ENCODE assay signal across 1 cellular context in the genomic region with DNA sequence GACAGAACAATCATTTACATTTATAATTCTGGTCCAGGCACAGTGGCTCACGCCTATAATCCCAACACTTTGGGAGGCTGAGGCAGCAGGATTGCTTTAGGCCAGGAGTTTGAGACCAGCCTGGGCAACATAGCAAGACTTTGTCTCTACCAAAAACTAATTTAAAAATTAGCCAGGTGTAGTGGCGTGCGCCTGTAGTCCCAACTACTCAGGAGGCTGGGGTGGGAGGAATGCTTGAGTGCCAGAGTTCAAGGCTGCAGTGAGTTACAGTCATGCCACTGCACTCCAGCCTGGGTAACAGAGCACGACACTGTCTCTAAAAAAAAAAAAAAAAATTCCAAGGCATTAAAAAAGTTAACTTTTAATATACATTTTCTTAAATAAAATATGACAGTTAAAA.
TF ChIP-seq lines count a peak whose summit lies in the region.

No MANE protein-coding gene starts in this region.

TF ChIP-seq in HepG2, 621 proteins besides CTCF, POLR2A, EP300 and RAD21 (continued from another document and continues in another):
- TF ChIP-seq ISL2 (CRISPR knock-in tag; IDR thresholded peaks at IDR 0.05) (0 out of 2 replicates have a peak, but pooled peaks have one; percentile 30), SMARCC2 (IDR thresholded peaks at IDR 0.05) (no peak), E2F2 (CRISPR knock-in tag; IDR thresholded peaks at IDR 0.05; ENCODE audit: borderline replicate concordance) (no peak), CREB1 (IDR thresholded peaks at IDR 0.05) (no peak), CREB1 (CRISPR knock-in tag; IDR thresholded peaks at IDR 0.05) (no peak), NFIC (IDR thresholded peaks at IDR 0.05; ENCODE audit: low read length) (no peak; the same call in 1 of the 2 replicates), ZNF646 (CRISPR knock-in tag; IDR thresholded peaks at IDR 0.05) (no peak), ZNF766 (CRISPR knock-in tag; IDR thresholded peaks at IDR 0.05; ENCODE audit: borderline replicate concordance) (no peak), PRMT3 (CRISPR knock-in tag; IDR thresholded peaks at IDR 0.05; ENCODE audit: borderline replicate concordance, low read depth) (no peak), ZSCAN30 (CRISPR knock-in tag; IDR thresholded peaks at IDR 0.05) (no peak), HIVEP1 (CRISPR knock-in tag; IDR thresholded peaks at IDR 0.05) (no peak), MEF2D (CRISPR knock-in tag; IDR thresholded peaks at IDR 0.05) (no peak), ZNF460 (CRISPR knock-in tag; IDR thresholded peaks at IDR 0.05; ENCODE audit: borderline replicate concordance) (no peak; the same call in 1 of the 2 replicates), ZNF235 (CRISPR knock-in tag; IDR thresholded peaks at IDR 0.05; ENCODE audit: borderline replicate concordance) (no peak), ZSCAN31 (CRISPR knock-in tag; IDR thresholded peaks at IDR 0.05; ENCODE audit: low read depth) (no peak), ZNF747 (CRISPR knock-in tag; IDR thresholded peaks at IDR 0.05; ENCODE audit: borderline replicate concordance) (no peak), ZNF180 (CRISPR knock-in tag; IDR thresholded peaks at IDR 0.05; ENCODE audit: borderline replicate concordance, low read depth) (no peak), ZNF331 (CRISPR knock-in tag; IDR thresholded peaks at IDR 0.05) (no peak), IKZF1 (IDR thresholded peaks at IDR 0.05) (no peak), EED (CRISPR knock-in tag; IDR thresholded peaks at IDR 0.05) (no peak), ZNF503 (CRISPR knock-in tag; IDR thresholded peaks at IDR 0.05) (peak; percentile 44; the same call in 1 of the 2 replicates), ARID2 (CRISPR knock-in tag; IDR thresholded peaks at IDR 0.05; ENCODE audit: borderline replicate concordance) (no peak), NKX3-1 (CRISPR knock-in tag; IDR thresholded peaks at IDR 0.05) (no peak), SETDB1 (CRISPR knock-in tag; IDR thresholded peaks at IDR 0.05; ENCODE audit: borderline replicate concordance) (no peak), ZKSCAN8 (CRISPR knock-in tag; IDR thresholded peaks at IDR 0.05; ENCODE audit: borderline replicate concordance) (no peak), ZNF549 (CRISPR knock-in tag; IDR thresholded peaks at IDR 0.05) (no peak), TEAD2 (CRISPR knock-in tag; IDR thresholded peaks at IDR 0.05) (no peak), ZNF282 (IDR thresholded peaks at IDR 0.05; ENCODE audit: partially characterized antibody) (no peak), YEATS2 (CRISPR knock-in tag; IDR thresholded peaks at IDR 0.05; ENCODE audit: borderline replicate concordance) (no peak), MTF2 (CRISPR knock-in tag; IDR thresholded peaks at IDR 0.05; ENCODE audit: borderline replicate concordance) (no peak), ATF7 (IDR thresholded peaks at IDR 0.05) (no peak), ATF7 (CRISPR knock-in tag; IDR thresholded peaks at IDR 0.05) (no peak), NFKBIZ (CRISPR knock-in tag; IDR thresholded peaks at IDR 0.05) (no peak), ATF7-NPFF (CRISPR knock-in tag; IDR thresholded peaks at IDR 0.05; ENCODE audit: low read depth) (no peak), TBX2 (CRISPR knock-in tag; IDR thresholded peaks at IDR 0.05; ENCODE audit: borderline replicate concordance) (peak; percentile 40; the same call in 1 of the 2 replicates), ETS1 (CRISPR knock-in tag; IDR thresholded peaks at IDR 0.05) (no peak)
- TF ChIP-seq, protein P1, sequence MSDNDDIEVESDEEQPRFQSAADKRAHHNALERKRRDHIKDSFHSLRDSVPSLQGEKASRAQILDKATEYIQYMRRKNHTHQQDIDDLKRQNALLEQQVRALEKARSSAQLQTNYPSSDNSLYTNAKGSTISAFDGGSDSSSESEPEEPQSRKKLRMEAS (IDR thresholded peaks at IDR 0.05) = 0 out of 2 replicates have a peak, but pooled peaks have one; percentile 17
- TF ChIP-seq, protein P2, sequence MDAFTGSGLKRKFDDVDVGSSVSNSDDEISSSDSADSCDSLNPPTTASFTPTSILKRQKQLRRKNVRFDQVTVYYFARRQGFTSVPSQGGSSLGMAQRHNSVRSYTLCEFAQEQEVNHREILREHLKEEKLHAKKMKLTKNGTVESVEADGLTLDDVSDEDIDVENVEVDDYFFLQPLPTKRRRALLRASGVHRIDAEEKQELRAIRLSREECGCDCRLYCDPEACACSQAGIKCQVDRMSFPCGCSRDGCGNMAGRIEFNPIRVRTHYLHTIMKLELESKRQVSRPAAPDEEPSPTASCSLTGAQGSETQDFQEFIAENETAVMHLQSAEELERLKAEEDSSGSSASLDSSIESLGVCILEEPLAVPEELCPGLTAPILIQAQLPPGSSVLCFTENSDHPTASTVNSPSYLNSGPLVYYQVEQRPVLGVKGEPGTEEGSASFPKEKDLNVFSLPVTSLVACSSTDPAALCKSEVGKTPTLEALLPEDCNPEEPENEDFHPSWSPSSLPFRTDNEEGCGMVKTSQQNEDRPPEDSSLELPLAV (CRISPR knock-in tag; conservative IDR thresholded peaks at IDR 0.05; ENCODE audit: low read depth) = no peak
- TF ChIP-seq, protein P3, sequence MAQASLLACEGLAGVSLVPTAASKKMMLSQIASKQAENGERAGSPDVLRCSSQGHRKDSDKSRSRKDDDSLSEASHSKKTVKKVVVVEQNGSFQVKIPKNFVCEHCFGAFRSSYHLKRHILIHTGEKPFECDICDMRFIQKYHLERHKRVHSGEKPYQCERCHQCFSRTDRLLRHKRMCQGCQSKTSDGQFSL (CRISPR knock-in tag; IDR thresholded peaks at IDR 0.05) = no peak
- TF ChIP-seq, protein P4, sequence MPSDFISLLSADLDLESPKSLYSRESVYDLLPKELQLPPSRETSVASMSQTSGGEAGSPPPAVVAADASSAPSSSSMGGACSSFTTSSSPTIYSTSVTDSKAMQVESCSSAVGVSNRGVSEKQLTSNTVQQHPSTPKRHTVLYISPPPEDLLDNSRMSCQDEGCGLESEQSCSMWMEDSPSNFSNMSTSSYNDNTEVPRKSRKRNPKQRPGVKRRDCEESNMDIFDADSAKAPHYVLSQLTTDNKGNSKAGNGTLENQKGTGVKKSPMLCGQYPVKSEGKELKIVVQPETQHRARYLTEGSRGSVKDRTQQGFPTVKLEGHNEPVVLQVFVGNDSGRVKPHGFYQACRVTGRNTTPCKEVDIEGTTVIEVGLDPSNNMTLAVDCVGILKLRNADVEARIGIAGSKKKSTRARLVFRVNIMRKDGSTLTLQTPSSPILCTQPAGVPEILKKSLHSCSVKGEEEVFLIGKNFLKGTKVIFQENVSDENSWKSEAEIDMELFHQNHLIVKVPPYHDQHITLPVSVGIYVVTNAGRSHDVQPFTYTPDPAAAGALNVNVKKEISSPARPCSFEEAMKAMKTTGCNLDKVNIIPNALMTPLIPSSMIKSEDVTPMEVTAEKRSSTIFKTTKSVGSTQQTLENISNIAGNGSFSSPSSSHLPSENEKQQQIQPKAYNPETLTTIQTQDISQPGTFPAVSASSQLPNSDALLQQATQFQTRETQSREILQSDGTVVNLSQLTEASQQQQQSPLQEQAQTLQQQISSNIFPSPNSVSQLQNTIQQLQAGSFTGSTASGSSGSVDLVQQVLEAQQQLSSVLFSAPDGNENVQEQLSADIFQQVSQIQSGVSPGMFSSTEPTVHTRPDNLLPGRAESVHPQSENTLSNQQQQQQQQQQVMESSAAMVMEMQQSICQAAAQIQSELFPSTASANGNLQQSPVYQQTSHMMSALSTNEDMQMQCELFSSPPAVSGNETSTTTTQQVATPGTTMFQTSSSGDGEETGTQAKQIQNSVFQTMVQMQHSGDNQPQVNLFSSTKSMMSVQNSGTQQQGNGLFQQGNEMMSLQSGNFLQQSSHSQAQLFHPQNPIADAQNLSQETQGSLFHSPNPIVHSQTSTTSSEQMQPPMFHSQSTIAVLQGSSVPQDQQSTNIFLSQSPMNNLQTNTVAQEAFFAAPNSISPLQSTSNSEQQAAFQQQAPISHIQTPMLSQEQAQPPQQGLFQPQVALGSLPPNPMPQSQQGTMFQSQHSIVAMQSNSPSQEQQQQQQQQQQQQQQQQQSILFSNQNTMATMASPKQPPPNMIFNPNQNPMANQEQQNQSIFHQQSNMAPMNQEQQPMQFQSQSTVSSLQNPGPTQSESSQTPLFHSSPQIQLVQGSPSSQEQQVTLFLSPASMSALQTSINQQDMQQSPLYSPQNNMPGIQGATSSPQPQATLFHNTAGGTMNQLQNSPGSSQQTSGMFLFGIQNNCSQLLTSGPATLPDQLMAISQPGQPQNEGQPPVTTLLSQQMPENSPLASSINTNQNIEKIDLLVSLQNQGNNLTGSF (CRISPR knock-in tag; IDR thresholded peaks at IDR 0.05) = no peak
